1 cellular context compared by ENCODE assay signal in the genomic region with DNA sequence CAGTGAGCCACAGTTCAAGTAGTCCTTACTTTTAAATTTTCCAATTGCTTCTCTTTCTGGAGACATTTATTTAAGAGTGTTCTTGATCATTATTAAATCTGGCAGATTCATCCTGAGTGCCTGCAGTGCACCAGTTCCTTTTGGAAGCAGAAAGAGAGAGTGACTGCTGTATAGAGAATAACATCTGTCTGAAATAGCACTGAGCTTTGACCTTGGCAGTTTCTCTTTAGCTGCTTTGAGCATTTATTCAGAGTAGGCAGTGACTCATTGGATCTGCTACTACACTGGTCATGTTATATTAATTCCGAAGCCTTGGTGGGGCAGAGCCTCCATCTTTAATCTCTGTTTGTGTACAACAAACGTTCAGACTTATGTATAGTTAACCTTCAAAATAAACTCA.
TF ChIP-seq lines count a peak whose summit lies in the region.

No MANE protein-coding gene starts in this region.

TF ChIP-seq in SK-N-SH, 30 proteins besides CTCF, POLR2A, EP300 and RAD21 (continued from another document):
- TF ChIP-seq CHD2 (IDR thresholded peaks at IDR 0.05; ENCODE audit: low read length, partially characterized antibody) (no peak), SMC3 (IDR thresholded peaks at IDR 0.05; ENCODE audit: low read depth, low read length) (no peak), JUND (IDR thresholded peaks at IDR 0.05) (0 out of 2 replicates have a peak, but pooled peaks have one; percentile 23), RCOR1 (IDR thresholded peaks at IDR 0.05; ENCODE audit: low read length) (no peak), FOSL2 (IDR thresholded peaks at IDR 0.05; ENCODE audit: borderline replicate concordance, low read depth) (peak; percentile 50; the same call in 1 of the 2 replicates), NFIC (IDR thresholded peaks at IDR 0.05; ENCODE audit: borderline replicate concordance) (peak; percentile 12; the same call in 1 of the 2 replicates), POLR2AphosphoS5 (IDR thresholded peaks at IDR 0.05; ENCODE audit: low read depth, low read length) (no peak), TEAD4 (IDR thresholded peaks at IDR 0.05; ENCODE audit: borderline replicate concordance, insufficient read depth) (no peak)
- TF ChIP-seq, protein P1, sequence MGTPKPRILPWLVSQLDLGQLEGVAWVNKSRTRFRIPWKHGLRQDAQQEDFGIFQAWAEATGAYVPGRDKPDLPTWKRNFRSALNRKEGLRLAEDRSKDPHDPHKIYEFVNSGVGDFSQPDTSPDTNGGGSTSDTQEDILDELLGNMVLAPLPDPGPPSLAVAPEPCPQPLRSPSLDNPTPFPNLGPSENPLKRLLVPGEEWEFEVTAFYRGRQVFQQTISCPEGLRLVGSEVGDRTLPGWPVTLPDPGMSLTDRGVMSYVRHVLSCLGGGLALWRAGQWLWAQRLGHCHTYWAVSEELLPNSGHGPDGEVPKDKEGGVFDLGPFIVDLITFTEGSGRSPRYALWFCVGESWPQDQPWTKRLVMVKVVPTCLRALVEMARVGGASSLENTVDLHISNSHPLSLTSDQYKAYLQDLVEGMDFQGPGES (IDR thresholded peaks at IDR 0.05; ENCODE audit: low read depth, low read length), result no peak
- TF ChIP-seq, protein P2, sequence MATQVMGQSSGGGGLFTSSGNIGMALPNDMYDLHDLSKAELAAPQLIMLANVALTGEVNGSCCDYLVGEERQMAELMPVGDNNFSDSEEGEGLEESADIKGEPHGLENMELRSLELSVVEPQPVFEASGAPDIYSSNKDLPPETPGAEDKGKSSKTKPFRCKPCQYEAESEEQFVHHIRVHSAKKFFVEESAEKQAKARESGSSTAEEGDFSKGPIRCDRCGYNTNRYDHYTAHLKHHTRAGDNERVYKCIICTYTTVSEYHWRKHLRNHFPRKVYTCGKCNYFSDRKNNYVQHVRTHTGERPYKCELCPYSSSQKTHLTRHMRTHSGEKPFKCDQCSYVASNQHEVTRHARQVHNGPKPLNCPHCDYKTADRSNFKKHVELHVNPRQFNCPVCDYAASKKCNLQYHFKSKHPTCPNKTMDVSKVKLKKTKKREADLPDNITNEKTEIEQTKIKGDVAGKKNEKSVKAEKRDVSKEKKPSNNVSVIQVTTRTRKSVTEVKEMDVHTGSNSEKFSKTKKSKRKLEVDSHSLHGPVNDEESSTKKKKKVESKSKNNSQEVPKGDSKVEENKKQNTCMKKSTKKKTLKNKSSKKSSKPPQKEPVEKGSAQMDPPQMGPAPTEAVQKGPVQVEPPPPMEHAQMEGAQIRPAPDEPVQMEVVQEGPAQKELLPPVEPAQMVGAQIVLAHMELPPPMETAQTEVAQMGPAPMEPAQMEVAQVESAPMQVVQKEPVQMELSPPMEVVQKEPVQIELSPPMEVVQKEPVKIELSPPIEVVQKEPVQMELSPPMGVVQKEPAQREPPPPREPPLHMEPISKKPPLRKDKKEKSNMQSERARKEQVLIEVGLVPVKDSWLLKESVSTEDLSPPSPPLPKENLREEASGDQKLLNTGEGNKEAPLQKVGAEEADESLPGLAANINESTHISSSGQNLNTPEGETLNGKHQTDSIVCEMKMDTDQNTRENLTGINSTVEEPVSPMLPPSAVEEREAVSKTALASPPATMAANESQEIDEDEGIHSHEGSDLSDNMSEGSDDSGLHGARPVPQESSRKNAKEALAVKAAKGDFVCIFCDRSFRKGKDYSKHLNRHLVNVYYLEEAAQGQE (IDR thresholded peaks at IDR 0.05; ENCODE audit: low read depth, low read length), result no peak
- TF ChIP-seq, protein P3, sequence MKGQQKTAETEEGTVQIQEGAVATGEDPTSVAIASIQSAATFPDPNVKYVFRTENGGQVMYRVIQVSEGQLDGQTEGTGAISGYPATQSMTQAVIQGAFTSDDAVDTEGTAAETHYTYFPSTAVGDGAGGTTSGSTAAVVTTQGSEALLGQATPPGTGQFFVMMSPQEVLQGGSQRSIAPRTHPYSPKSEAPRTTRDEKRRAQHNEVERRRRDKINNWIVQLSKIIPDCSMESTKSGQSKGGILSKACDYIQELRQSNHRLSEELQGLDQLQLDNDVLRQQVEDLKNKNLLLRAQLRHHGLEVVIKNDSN (IDR thresholded peaks at IDR 0.05; ENCODE audit: borderline replicate concordance, low read depth), result no peak
- TF ChIP-seq, protein P4, sequence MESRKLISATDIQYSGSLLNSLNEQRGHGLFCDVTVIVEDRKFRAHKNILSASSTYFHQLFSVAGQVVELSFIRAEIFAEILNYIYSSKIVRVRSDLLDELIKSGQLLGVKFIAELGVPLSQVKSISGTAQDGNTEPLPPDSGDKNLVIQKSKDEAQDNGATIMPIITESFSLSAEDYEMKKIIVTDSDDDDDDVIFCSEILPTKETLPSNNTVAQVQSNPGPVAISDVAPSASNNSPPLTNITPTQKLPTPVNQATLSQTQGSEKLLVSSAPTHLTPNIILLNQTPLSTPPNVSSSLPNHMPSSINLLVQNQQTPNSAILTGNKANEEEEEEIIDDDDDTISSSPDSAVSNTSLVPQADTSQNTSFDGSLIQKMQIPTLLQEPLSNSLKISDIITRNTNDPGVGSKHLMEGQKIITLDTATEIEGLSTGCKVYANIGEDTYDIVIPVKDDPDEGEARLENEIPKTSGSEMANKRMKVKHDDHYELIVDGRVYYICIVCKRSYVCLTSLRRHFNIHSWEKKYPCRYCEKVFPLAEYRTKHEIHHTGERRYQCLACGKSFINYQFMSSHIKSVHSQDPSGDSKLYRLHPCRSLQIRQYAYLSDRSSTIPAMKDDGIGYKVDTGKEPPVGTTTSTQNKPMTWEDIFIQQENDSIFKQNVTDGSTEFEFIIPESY (IDR thresholded peaks at IDR 0.05; ENCODE audit: borderline replicate concordance, low read depth), result no peak
- TF ChIP-seq, protein P5, sequence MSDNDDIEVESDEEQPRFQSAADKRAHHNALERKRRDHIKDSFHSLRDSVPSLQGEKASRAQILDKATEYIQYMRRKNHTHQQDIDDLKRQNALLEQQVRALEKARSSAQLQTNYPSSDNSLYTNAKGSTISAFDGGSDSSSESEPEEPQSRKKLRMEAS (IDR thresholded peaks at IDR 0.05; ENCODE audit: low read depth), result no peak
